In the genomic region with DNA sequence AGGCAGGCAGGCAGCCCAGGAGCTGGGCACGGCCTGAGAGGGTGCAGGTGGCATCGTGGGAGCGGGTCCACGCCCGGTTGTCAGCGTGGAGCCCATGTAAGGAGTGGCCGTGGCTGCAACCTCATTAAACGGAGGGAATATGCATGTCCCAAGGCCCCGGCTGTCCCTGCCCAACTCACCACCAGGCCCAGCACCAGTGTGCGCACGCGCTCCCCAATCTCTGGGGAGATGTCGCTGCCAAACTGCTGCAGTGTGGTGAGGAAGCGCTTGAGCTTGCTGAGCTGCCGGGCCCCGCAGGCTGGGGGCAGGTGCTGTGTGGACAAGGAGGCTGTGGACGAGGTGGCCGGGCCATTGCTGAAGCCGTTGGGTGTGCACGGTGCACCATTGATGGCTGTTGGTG, we compare ENCODE assay signal across 25 cellular contexts. TPM values are rescaled to one million over a fixed set of nuclear protein-coding genes. Genes with fewer than 3 reads are reported as not detected.
"Had no signal": no experiment of that assay in that cellular context is flagged by ENCODE, and none has a peak within 500 bp of the region (broad histone marks: within the 10 kb centered on the region; RNA-seq: fewer than 3 reads in every experiment).

No MANE protein-coding gene starts in this region.

- H3K4me3 ChIP-seq: esophagus muscularis mucosa, gastroesophageal sphincter, hepatocyte, left ventricle myocardium inferior, lung, smooth muscle cell, suprapubic skin, thyroid gland had no signal

- H3K27ac ChIP-seq: epithelial cell of prostate, esophagus muscularis mucosa, gastroesophageal sphincter, hepatocyte, left ventricle myocardium inferior, parathyroid adenoma, suprapubic skin, thyroid gland had no signal

- H3K4me2 ChIP-seq: hepatocyte, smooth muscle cell had no signal

- H3K36me3 Mint-ChIP-seq: natural killer cell treated with Interleukin-12 subunit alpha and Interleukin-12 subunit beta and Interleukin-15 and Interleukin-18, amount 100 ng/mL, for 72 hours; stimulated activated effector memory CD8-positive, alpha-beta T cell treated with anti-CD3 and anti-CD28 coated beads, Interleukin-12 subunit alpha, Interleukin-12 subunit beta, amount 100 ng/mL, for 72 hours; type B pancreatic cell had no signal

- DNase-seq: cortex of kidney; effector memory CD4-positive, alpha-beta T cell; kidney; left cardiac atrium; left ventricle myocardium inferior; mesenchymal stem cell; midbrain; stimulated activated CD4-positive, alpha-beta T cell treated with anti-CD3 and anti-CD28 coated beads, Interleukin-4, amount 100 ng/mL, for 1 hour; stimulated activated CD8-positive, alpha-beta memory T cell treated with anti-CD3 and anti-CD28 coated beads, Interleukin-4, amount 100 ng/mL, for 48 hours; stimulated activated naive CD8-positive, alpha-beta T cell treated with anti-CD3 and anti-CD28 coated beads, Interleukin-15, Interleukin-2, amounts not matched to agents 100 U/mL and 50 U/mL, for 24 hours; thyroid gland had no signal

- H3K79me2 ChIP-seq: hepatocyte, parathyroid adenoma had no signal

- H3K4me1 Mint-ChIP-seq: stimulated activated effector memory CD8-positive, alpha-beta T cell treated with anti-CD3 and anti-CD28 coated beads, Interleukin-12 subunit alpha, Interleukin-12 subunit beta, amount 100 ng/mL, for 72 hours had no signal

- H3K9ac ChIP-seq: parathyroid adenoma had no signal

- H3K4me3 Mint-ChIP-seq: natural killer cell treated with Interleukin-12 subunit alpha and Interleukin-12 subunit beta and Interleukin-15 and Interleukin-18, amount 100 ng/mL, for 72 hours; stimulated activated effector memory CD8-positive, alpha-beta T cell treated with anti-CD3 and anti-CD28 coated beads, Interleukin-12 subunit alpha, Interleukin-12 subunit beta, amount 100 ng/mL, for 72 hours; type B pancreatic cell had no signal

- ATAC-seq: gastroesophageal sphincter; left cardiac atrium; natural killer cell treated with Interleukin-12 subunit alpha and Interleukin-12 subunit beta and Interleukin-15 and Interleukin-18, amount 100 ng/mL, for 72 hours; stimulated activated effector memory CD8-positive, alpha-beta T cell treated with anti-CD3 and anti-CD28 coated beads, Interleukin-12 subunit alpha, Interleukin-12 subunit beta, amount 100 ng/mL, for 72 hours; stimulated activated naive CD8-positive, alpha-beta T cell treated with anti-CD3 and anti-CD28 coated beads, Interleukin-15, Interleukin-2, amounts not matched to agents 100 U/mL and 50 U/mL, for 24 hours had no signal

- H3K27ac Mint-ChIP-seq: natural killer cell treated with Interleukin-12 subunit alpha and Interleukin-12 subunit beta and Interleukin-15 and Interleukin-18, amount 100 ng/mL, for 72 hours; stimulated activated effector memory CD8-positive, alpha-beta T cell treated with anti-CD3 and anti-CD28 coated beads, Interleukin-12 subunit alpha, Interleukin-12 subunit beta, amount 100 ng/mL, for 72 hours; type B pancreatic cell had no signal

- H3K27me3 Mint-ChIP-seq: natural killer cell treated with Interleukin-12 subunit alpha and Interleukin-12 subunit beta and Interleukin-15 and Interleukin-18, amount 100 ng/mL, for 72 hours; type B pancreatic cell had no signal

- H3K27me3 ChIP-seq: esophagus muscularis mucosa, hepatocyte, suprapubic skin, thyroid gland had no signal

- H3K4me1 ChIP-seq: parathyroid adenoma had no signal

- H2AFZ ChIP-seq: hepatocyte, parathyroid adenoma had no signal

- H3K9me3 Mint-ChIP-seq: natural killer cell treated with Interleukin-12 subunit alpha and Interleukin-12 subunit beta and Interleukin-15 and Interleukin-18, amount 100 ng/mL, for 72 hours; stimulated activated effector memory CD8-positive, alpha-beta T cell treated with anti-CD3 and anti-CD28 coated beads, Interleukin-12 subunit alpha, Interleukin-12 subunit beta, amount 100 ng/mL, for 72 hours; type B pancreatic cell had no signal

- H3K36me3 ChIP-seq: thyroid gland had no signal

- H3K9me3 ChIP-seq: esophagus muscularis mucosa, gastroesophageal sphincter, left ventricle myocardium inferior, suprapubic skin, thyroid gland had no signal

RNA-seq across cellular contexts. Expression of gene PABPN1L, which starts 25.6 kb away (rescaled TPM):
- total RNA-seq: esophagus muscularis mucosa; fibroblast of villous mesenchyme; hepatocyte; kidney; left cardiac atrium; left ventricle myocardium inferior; lung; natural killer cell treated with Interleukin-12 subunit alpha and Interleukin-12 subunit beta and Interleukin-15 and Interleukin-18, amount 100 ng/mL, for 72 hours; omental fat pad; pulmonary artery endothelial cell; smooth muscle cell; suprapubic skin; thyroid gland had no signal
- polyA plus RNA-seq: hepatocyte, smooth muscle cell had no signal
